ENCODE assay signal across 9 cellular contexts in genomic region chr5:112923148-112923917, GRCh38. TPM values are rescaled to one million over a fixed set of nuclear protein-coding genes. Genes with fewer than 3 reads are reported as not detected.
DNase-seq lines count a peak whose midpoint lies in the region; ATAC-seq and TF ChIP-seq lines count a peak whose summit lies in the region.
"Had no signal": no experiment of that assay in that cellular context is flagged by ENCODE, and none has a peak within 500 bp of the region (broad histone marks: within the 10 kb centered on the region; RNA-seq: fewer than 3 reads in every experiment).

No MANE protein-coding gene starts in this region.

- H3K4me3 ChIP-seq in BLaER1 (no peak overlapping the region), liver (ENCODE audit: low read depth in 1 of 3, low read length in 3 of 3) (no peak overlapping the region)

- no peaks in the 10 kb centered on the region for H3K27me3 ChIP-seq in BLaER1
- no peaks in the 10 kb centered on the region for H3K27me3 ChIP-seq in liver (ENCODE audit: control insufficient read depth in 4 of 4, insufficient read depth in 4 of 4, low read length in 3 of 4)

- H3K4me1 ChIP-seq in BLaER1 (peaks cover 80% of the 10 kb centered on the region), liver (ENCODE audit: control insufficient read depth in 4 of 4, insufficient read depth in 4 of 4, low read length in 3 of 4) (peaks cover 2 to 13% (median 11%) of the 10 kb centered on the region in 4 donors)

- H3K27ac ChIP-seq in BLaER1 (peak overlapping the region; percentile 36; the same call in 1 of the 2 replicates), liver (ENCODE audit: low read depth in 1 of 2, low read length in 2 of 2) (peak overlapping the region; percentile 16 to 25)

- H3K36me3 ChIP-seq in BLaER1 (peaks cover 17% of the 10 kb centered on the region), liver (ENCODE audit: control insufficient read depth in 4 of 4, insufficient read depth in 3 of 4, low read depth in 1 of 4, low read length in 3 of 4) (peaks cover 0 to 4% (median 2%) of the 10 kb centered on the region in 4 donors)

- peak; percentile 27 for ATAC-seq in GM19025 (IDR thresholded peaks at IDR 0.05; ENCODE audit: low read depth, unreplicated experiment)
- peak; percentile 42 for ATAC-seq in HG03108 (IDR thresholded peaks at IDR 0.05; ENCODE audit: unreplicated experiment)
- ATAC-seq: right cardiac atrium had no signal

- in situ Hi-C loops in G401 (cut with HindIII; ENCODE audit: low sequenced_read_pairs) = no loop called here

- H3K9ac ChIP-seq in BLaER1 (peak overlapping the region; percentile 36), liver (ENCODE audit: low read depth in 1 of 2, low read length in 2 of 2) (peak overlapping the region in 1 of 2 donors; percentile 43)

- H3K4me2 ChIP-seq in BLaER1 = peak overlapping the region; percentile 90

- TF ChIP-seq CTCF in liver (IDR thresholded peaks at IDR 0.05; ENCODE audit: low read depth, low read length, missing input control) = no peak

- peak; percentile 3 for DNase-seq in T-helper 22 cell (ENCODE audit: low read depth)
- no peak for DNase-seq in NCI-H226
- DNase-seq in NCI-H1092 (lab: John Stamatoyannopoulos, UW) = no peak
- no peak for DNase-seq in G401 (ENCODE audit: low spot score)

- no peak for TF ChIP-seq RAD21 in liver (IDR thresholded peaks at IDR 0.05)

- H3K9me3 ChIP-seq in BLaER1 (no peaks in the 10 kb centered on the region), liver (ENCODE audit: control insufficient read depth in 4 of 4, low read length in 3 of 4) (no peaks in the 10 kb centered on the region)

- 62% methylated on average over 6 of the region's 6 CpGs for WGBS in liver

- peaks cover 26% of the 10 kb centered on the region for H4K20me1 ChIP-seq in BLaER1

TF ChIP-seq in liver, 16 proteins besides CTCF, POLR2A, EP300 and RAD21:
- TF ChIP-seq EGR1 (IDR thresholded peaks at IDR 0.05; ENCODE audit: low read depth in 2 of 2) = no peak
- TF ChIP-seq REST (IDR thresholded peaks at IDR 0.05) = no peak
- TF ChIP-seq ZBTB33 (IDR thresholded peaks at IDR 0.05) = no peak
- no peak for TF ChIP-seq RXRA (IDR thresholded peaks at IDR 0.05)
- TF ChIP-seq TAF1 (conservative IDR thresholded peaks at IDR 0.05) = no peak
- no peak for TF ChIP-seq MAX (IDR thresholded peaks at IDR 0.05)
- TF ChIP-seq NR2F2 (IDR thresholded peaks at IDR 0.05) = no peak
- no peak for TF ChIP-seq HNF4G (IDR thresholded peaks at IDR 0.05)
- TF ChIP-seq FOXA2 (IDR thresholded peaks at IDR 0.05) = no peak
- no peak for TF ChIP-seq GABPA (IDR thresholded peaks at IDR 0.05 in 1 of 2, conservative IDR thresholded peaks at IDR 0.05 in 1 of 2)
- TF ChIP-seq YY1 (IDR thresholded peaks at IDR 0.05) = no peak
- TF ChIP-seq HNF4A (conservative IDR thresholded peaks at IDR 0.05) = no peak
- no peak for TF ChIP-seq SP1 (IDR thresholded peaks at IDR 0.05)
- no peak for TF ChIP-seq FOXA1 (IDR thresholded peaks at IDR 0.05)
- no peak for TF ChIP-seq JUND (IDR thresholded peaks at IDR 0.05)
- TF ChIP-seq ATF3 (IDR thresholded peaks at IDR 0.05) = no peak

RNA-seq across cellular contexts. Expression of gene REEP5, which starts 1.3 kb away (rescaled TPM):
- total RNA-seq in liver = 10 to 100 TPM; 41.5 to 42.4 TPM
- 100 to 1,000 TPM in 1 of 2 donors, 10 to 100 TPM in 1; 45.7 to 182 TPM for polyA plus RNA-seq in liver
- total RNA-seq in G401 (2014; rRNA removed; shearing (Covaris generic)) = 17.5 and 18.7 TPM in 2 replicates

RNA-seq across cellular contexts. Expression of gene DCP2, which starts 53.3 kb away (rescaled TPM):
- 10 to 100 TPM; 18.4 to 44.2 TPM for total RNA-seq in liver
- 1 to 10 TPM; 2.9 to 6.4 TPM for polyA plus RNA-seq in liver
- total RNA-seq in G401 (2014; rRNA removed; shearing (Covaris generic)) = 19.1 and 27.7 TPM in 2 replicates
